In genomic region chr14:75981826-75982723, GRCh38 we compare ENCODE assay signal across 1 cellular context.
A peak's percentile ranks its signal among the peaks of the same experiment; 100 is the strongest.
TF ChIP-seq lines count a peak whose summit lies in the region.

Gene TGFB3 (minus strand): TSS chr14:75981995. CDS start chr14:75980893, 1,102 bp downstream.

TF ChIP-seq in K562, 482 proteins besides CTCF, POLR2A, EP300 and RAD21 (continued from another document):
- TF ChIP-seq NRF1 (conservative IDR thresholded peaks at IDR 0.05 in 1 of 2, IDR thresholded peaks at IDR 0.05 in 1 of 2): peak; percentile 43 to 62; a peak in 3 of 4 replicates
TF ChIP-seq in K562: peak in this region for 34.
